Comparison of ENCODE assay signal across 8 cellular contexts in genomic region chr2:64018715-64019082, GRCh38. TPM values are rescaled to one million over a fixed set of nuclear protein-coding genes. Genes with fewer than 3 reads are reported as not detected.
A peak's percentile ranks its signal among the peaks of the same experiment; 100 is the strongest.
DNase-seq lines count a peak whose midpoint lies in the region; ATAC-seq and TF ChIP-seq lines count a peak whose summit lies in the region.

No MANE protein-coding gene starts in this region.

- peak overlapping the region; percentile 96 for H3K4me3 Mint-ChIP-seq in activated CD8-positive, alpha-beta memory T cell treated with anti-CD3 and anti-CD28 coated beads, Interleukin-2, amount 10 ng/mL, durations not matched to agents 7 days and 5 days
- peak overlapping the region; percentile 99 for H3K4me3 Mint-ChIP-seq in glutamatergic neuron (ENCODE audit: unreplicated experiment)

- peak; percentile 43 for ATAC-seq in GM21717 (IDR thresholded peaks at IDR 0.05; ENCODE audit: unreplicated experiment)
- peak; percentile 74 for ATAC-seq in activated CD8-positive, alpha-beta memory T cell treated with anti-CD3 and anti-CD28 coated beads, Interleukin-2, amount 10 ng/mL, durations not matched to agents 7 days and 5 days
- ATAC-seq in omental fat pad (ENCODE audit: low FRiP score), result peak; percentile 69

- H3K9me3 ChIP-seq in KOPT-K1 (ENCODE audit: insufficient read depth, low read length, poor library complexity, severe bottlenecking), result no peaks in the 10 kb centered on the region

- H3K27ac Mint-ChIP-seq in activated CD8-positive, alpha-beta memory T cell treated with anti-CD3 and anti-CD28 coated beads, Interleukin-2, amount 10 ng/mL, durations not matched to agents 7 days and 5 days, result peak overlapping the region; percentile 91
- peak overlapping the region; percentile 99 for H3K27ac Mint-ChIP-seq in glutamatergic neuron (ENCODE audit: unreplicated experiment)

- peaks cover 12% of the 10 kb centered on the region for H3K36me3 Mint-ChIP-seq in activated CD8-positive, alpha-beta memory T cell treated with anti-CD3 and anti-CD28 coated beads, Interleukin-2, amount 10 ng/mL, durations not matched to agents 7 days and 5 days
- H3K36me3 Mint-ChIP-seq in glutamatergic neuron (ENCODE audit: unreplicated experiment), result no peaks in the 10 kb centered on the region

- H3K4me1 Mint-ChIP-seq in activated CD8-positive, alpha-beta memory T cell treated with anti-CD3 and anti-CD28 coated beads, Interleukin-2, amount 10 ng/mL, durations not matched to agents 7 days and 5 days, result peaks cover 35% of the 10 kb centered on the region
- H3K4me1 Mint-ChIP-seq in glutamatergic neuron (ENCODE audit: low read depth, unreplicated experiment), result peaks cover 7% of the 10 kb centered on the region

- in situ Hi-C loops in G401 (cut with HindIII; ENCODE audit: low sequenced_read_pairs), result no loop called here

- DNase-seq in NCI-H1417 (lab: John Stamatoyannopoulos, UW) (peak in 2 of 3 experiments; percentile 68 to 88), NCI-H1417 treated with DMSO at 0.1 percent for 48 hours (lab: John Stamatoyannopoulos, UW) (no peak), glutamatergic neuron (peak; percentile 55), omental fat pad (ENCODE audit: low spot score) (no peak), G401 (ENCODE audit: low spot score) (no peak)
- DNase-seq in activated CD8-positive, alpha-beta memory T cell treated with anti-CD3 and anti-CD28 coated beads, Interleukin-2, amount 10 ng/mL, durations not matched to agents 7 days and 5 days, result peak; percentile 59

- CTCF ChIA-PET in activated CD8-positive, alpha-beta memory T cell treated with anti-CD3 and anti-CD28 coated beads, Interleukin-2, amount 10 ng/mL, durations not matched to agents 7 days and 5 days (lab: Charles Lee), result interaction anchor here (0.6 to 1.9 kb wide), 5 partner anchors 17 to 989 kb away, joined by 3 to 9 read pairs (median 3); no protein-coding TSS in a partner anchor

- no peaks in the 10 kb centered on the region for H3K36me3 ChIP-seq in KOPT-K1 (ENCODE audit: insufficient read depth, low read length)

- no peaks in the 10 kb centered on the region for H3K9me3 Mint-ChIP-seq in activated CD8-positive, alpha-beta memory T cell treated with anti-CD3 and anti-CD28 coated beads, Interleukin-2, amount 10 ng/mL, durations not matched to agents 7 days and 5 days (ENCODE audit: low read depth)
- peaks cover 11% of the 10 kb centered on the region for H3K9me3 Mint-ChIP-seq in glutamatergic neuron (ENCODE audit: unreplicated experiment)

- H3K27ac ChIP-seq in KOPT-K1 (ENCODE audit: low read depth, low read length, poor library complexity, severe bottlenecking), result peak overlapping the region; percentile 81

- TF ChIP-seq CTCF in glutamatergic neuron (IDR thresholded peaks at IDR 0.05; ENCODE audit: partially characterized antibody, unreplicated experiment) (no peak), omental fat pad (IDR thresholded peaks at IDR 0.05) (no peak)

- H3K27me3 Mint-ChIP-seq in activated CD8-positive, alpha-beta memory T cell treated with anti-CD3 and anti-CD28 coated beads, Interleukin-2, amount 10 ng/mL, durations not matched to agents 7 days and 5 days, result no peaks in the 10 kb centered on the region
- H3K27me3 Mint-ChIP-seq in glutamatergic neuron (ENCODE audit: unreplicated experiment), result peaks cover 7% of the 10 kb centered on the region

RNA-seq across cellular contexts. Expression of gene VPS54, which starts 0.5 kb away (rescaled TPM):
- 10 to 100 TPM; 17.4 to 18.2 TPM for total RNA-seq in activated CD8-positive, alpha-beta memory T cell treated with anti-CD3 and anti-CD28 coated beads, Interleukin-2, amount 10 ng/mL, durations not matched to agents 7 days and 5 days
- total RNA-seq in glutamatergic neuron (ENCODE audit: unreplicated experiment), result 18.7 TPM
- total RNA-seq in omental fat pad, result 10 to 100 TPM; 19.8 to 40.5 (median 26.9) TPM
- total RNA-seq in G401 (2014; rRNA removed; shearing (Covaris generic)), result 22.6 and 35.9 TPM in 2 replicates

Comparison
In these comparisons a context has a peak if more than half of its experiments do, and no peak if none do; other contexts are left out.
1. DNase-seq: peak in NCI-H1417 (2 of 3), activated CD8-positive, alpha-beta memory T cell treated with anti-CD3 and anti-CD28 coated beads, Interleukin-2, amount 10 ng/mL, durations not matched to agents 7 days and 5 days (single experiment) and glutamatergic neuron (single experiment); none in NCI-H1417 treated with DMSO at 0.1 percent for 48 hours (single experiment), omental fat pad (single experiment) and G401 (single experiment).
2. Peak in every context shown above with its lines, with median percentiles within 50 percentile points of each other: ATAC-seq.